In the genomic region with DNA sequence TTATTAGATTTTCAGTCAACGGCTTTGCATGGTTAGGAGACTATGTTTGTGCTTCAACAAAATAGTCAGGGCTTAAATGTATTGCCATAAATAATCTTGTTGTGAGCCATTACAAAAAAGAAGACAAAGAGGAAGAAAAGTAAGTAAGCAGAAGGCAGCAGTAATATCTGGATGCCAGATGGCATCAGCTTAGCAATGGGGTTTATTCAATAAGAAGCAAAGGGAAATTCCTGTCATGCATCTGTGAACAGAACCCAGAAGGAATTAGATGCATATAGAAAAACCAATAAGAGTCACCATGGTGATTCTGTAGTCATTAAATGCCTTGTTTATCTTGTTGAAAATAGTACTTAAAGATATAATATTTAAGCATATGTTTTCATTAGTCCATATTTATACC, we compare ENCODE assay signal across 13 cellular contexts.
"Had no signal": no experiment of that assay in that cellular context is flagged by ENCODE, and none has a peak within 500 bp of the region (broad histone marks: within the 10 kb centered on the region; RNA-seq: fewer than 3 reads in every experiment).

No MANE protein-coding gene starts in this region.

- H3K4me3 ChIP-seq: body of pancreas, upper lobe of left lung had no signal

- H3K4me1 ChIP-seq: body of pancreas, upper lobe of left lung had no signal

- H3K36me3 ChIP-seq: upper lobe of left lung had no signal

- DNase-seq: activated CD4-positive, alpha-beta T cell treated with anti-CD3 and anti-CD28 coated beads, Interleukin-2, amount 10 ng/mL, durations not matched to agents 7 days and 5 days; activated CD4-positive, CD25-positive, alpha-beta regulatory T cell; activated T-cell treated with anti-CD3 and anti-CD28 coated beads for 4 hours; amniotic stem cell; body of pancreas; central memory CD4-positive, alpha-beta T cell; cortex of kidney; effector CD8-positive, alpha-beta T cell; mammary epithelial cell; nephron progenitor cell; stimulated activated CD4-positive, alpha-beta T cell treated with anti-CD3 and anti-CD28 coated beads, Interleukin-4, amount 100 ng/mL, for 1 hour; T-helper 2 cell; upper lobe of left lung had no signal

- ATAC-seq: body of pancreas had no signal

- H3K27me3 ChIP-seq: body of pancreas, upper lobe of left lung had no signal
